ENCODE assay signal across 24 cellular contexts in genomic region chr1:116306837-116307442, GRCh38.
"Had no signal": no experiment of that assay in that cellular context is flagged by ENCODE, and none has a peak within 500 bp of the region (broad histone marks: within the 10 kb centered on the region; RNA-seq: fewer than 3 reads in every experiment).

No MANE protein-coding gene starts in this region.

- ATAC-seq: heart left ventricle had no signal

- H3K9me3 ChIP-seq: sigmoid colon, stomach, thoracic aorta had no signal

- DNase-seq: effector CD4-positive, alpha-beta T cell; endodermal cell; erythroblast; foreskin melanocyte; heart left ventricle; hippocampal formation; left ventricle myocardium inferior; mesenchymal stem cell; naive B cell; posterior cingulate gyrus; sigmoid colon; stimulated activated CD4-positive, alpha-beta T cell treated with anti-CD3 and anti-CD28 coated beads, Interleukin-12 subunit alpha, Interleukin-12 subunit beta, amount 100 ng/mL, for 4 hours; stimulated activated naive CD4-positive, alpha-beta T cell; stomach; substantia nigra; trophoblast cell; uterus had no signal

- H3K27ac ChIP-seq: coronary artery, heart left ventricle, left ventricle myocardium inferior, sigmoid colon, skin epidermis, stomach, thoracic aorta, uterus had no signal

- H3K4me3 Mint-ChIP-seq: endodermal cell, naive B cell, nephron had no signal

- H3K4me3 ChIP-seq: coronary artery, heart left ventricle, left ventricle myocardium inferior, lung, sigmoid colon, skin epidermis, stomach, thoracic aorta, uterus had no signal

- H3K27ac Mint-ChIP-seq: endodermal cell, naive B cell, nephron had no signal

- H3K36me3 ChIP-seq: heart left ventricle, left ventricle myocardium inferior, sigmoid colon, stomach, thoracic aorta, uterus had no signal

- H3K27me3 ChIP-seq: heart left ventricle, sigmoid colon, stomach, uterus had no signal

- H3K36me3 Mint-ChIP-seq: naive B cell had no signal

- H3K4me1 ChIP-seq: sigmoid colon, uterus had no signal

- FAIRE-seq: endothelial cell of umbilical vein, islet of Langerhans had no signal

- H3K4me1 Mint-ChIP-seq: naive B cell had no signal
